8 cellular contexts compared by ENCODE assay signal in the genomic region with DNA sequence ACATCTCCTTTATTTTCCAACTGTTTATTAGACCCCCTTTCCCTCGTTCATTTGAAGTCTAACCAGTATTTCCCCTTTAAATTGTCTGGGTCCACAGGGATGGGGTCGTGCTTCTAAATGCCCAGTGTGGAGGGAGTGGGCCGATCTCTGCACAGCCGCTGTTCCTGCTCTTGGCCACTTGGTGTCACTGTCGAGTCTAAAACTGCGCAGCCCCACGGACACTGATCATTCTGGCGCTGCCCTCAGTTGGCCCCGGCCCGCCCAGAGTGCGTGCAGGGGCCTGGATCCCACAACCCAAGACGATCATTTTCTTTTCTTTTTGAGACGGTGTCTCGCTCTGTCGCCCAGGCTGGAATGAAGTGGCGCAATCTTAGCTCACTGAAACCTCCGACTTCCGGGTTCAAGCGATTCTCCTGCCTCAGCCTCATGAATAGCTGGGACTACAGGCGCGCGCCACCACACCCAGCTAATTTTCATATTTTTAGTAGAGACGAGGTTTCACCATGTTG. TPM values are rescaled to one million over a fixed set of nuclear protein-coding genes. Genes with fewer than 3 reads are reported as not detected.
A peak's percentile ranks its signal among the peaks of the same experiment; 100 is the strongest.
DNase-seq lines count a peak whose midpoint lies in the region; ATAC-seq and TF ChIP-seq lines count a peak whose summit lies in the region.

No MANE protein-coding gene starts in this region.

- H3K4me3 Mint-ChIP-seq in HFFc6 (no peak overlapping the region), activated B cell treated with CpG ODN at 0.5 μM for 24 hours (peak overlapping the region; percentile 44)

- H3K27ac Mint-ChIP-seq in HFFc6 (no peak overlapping the region), activated B cell treated with CpG ODN at 0.5 μM for 24 hours (no peak overlapping the region)

- H3K27me3 Mint-ChIP-seq in HFFc6 (ENCODE audit: insufficient read depth), result peaks cover 18% of the 10 kb centered on the region
- peaks cover 17% of the 10 kb centered on the region for H3K27me3 Mint-ChIP-seq in activated B cell treated with CpG ODN at 0.5 μM for 24 hours

- peak; percentile 93 for TF ChIP-seq CTCF in HFFc6 (IDR thresholded peaks at IDR 0.05)
- no peak for TF ChIP-seq CTCF in activated B cell treated with CpG ODN at 0.5 μM for 24 hours (IDR thresholded peaks at IDR 0.05)

- DNase-seq in DMS53 treated with DMSO at 0.1 percent for 48 hours (lab: John Stamatoyannopoulos, UW; ENCODE audit: unreplicated experiment) (peak; percentile 60), HFFc6 (peak; percentile 44), NCI-H2107 treated with DMSO at 0.1 percent for 48 hours (lab: John Stamatoyannopoulos, UW; ENCODE audit: unreplicated experiment) (peak; percentile 62), activated B cell treated with CpG ODN at 0.5 μM for 24 hours (peak; percentile 38), caudate nucleus (lab: John Stamatoyannopoulos, UW) (peak in 44 of 61 donors; percentile 2 to 50 (median 23)), kidney glomerular epithelial cell (lab: John Stamatoyannopoulos, UW) (peak; percentile 13)
- peak; percentile 40 for DNase-seq in stimulated activated CD4-positive, alpha-beta T cell treated with anti-CD3 and anti-CD28 coated beads, Interleukin-2, amount 100 ng/mL, for 4 hours (ENCODE audit: low read depth)

- POLR2A ChIA-PET in activated B cell treated with CpG ODN at 0.5 μM for 24 hours (lab: Charles Lee), result interaction anchor here (1.6 kb wide), 1 partner anchor 33 kb away, joined by 4 read pairs; no protein-coding TSS in a partner anchor

- H3K36me3 Mint-ChIP-seq in HFFc6 (ENCODE audit: low read depth) (no peaks in the 10 kb centered on the region), activated B cell treated with CpG ODN at 0.5 μM for 24 hours (ENCODE audit: low read depth) (no peaks in the 10 kb centered on the region)

- H3K4me1 Mint-ChIP-seq in HFFc6 (ENCODE audit: low read depth), result peaks cover 6% of the 10 kb centered on the region
- peaks cover 5% of the 10 kb centered on the region for H3K4me1 Mint-ChIP-seq in activated B cell treated with CpG ODN at 0.5 μM for 24 hours

- H3K9me3 Mint-ChIP-seq in HFFc6 (no peaks in the 10 kb centered on the region), activated B cell treated with CpG ODN at 0.5 μM for 24 hours (no peaks in the 10 kb centered on the region)

- intact Hi-C loops in activated B cell treated with CpG ODN at 0.5 μM for 24 hours (cut with micrococcal nuclease), result loop anchor here (1.0 kb wide), 3 partner anchors 33 to 91 kb away; no protein-coding TSS in a partner anchor

- no peak overlapping the region for H3K27ac ChIP-seq in caudate nucleus (ENCODE audit: low read depth, low read length)

- CTCF ChIA-PET in activated B cell treated with CpG ODN at 0.5 μM for 24 hours (lab: Charles Lee), result interaction anchor here (0.7 to 2.0 kb wide), 9 partner anchors 14 to 304 kb away, joined by 3 to 42 read pairs (median 4); no protein-coding TSS in a partner anchor

- ATAC-seq in activated B cell treated with CpG ODN at 0.5 μM for 24 hours (ENCODE audit: low read depth), result peak; percentile 98
- ATAC-seq in GM18498 (IDR thresholded peaks at IDR 0.05; ENCODE audit: unreplicated experiment), result no peak

RNA-seq across cellular contexts. Expression of gene WDR88, which starts 12.0 kb away (rescaled TPM):
- not detected for total RNA-seq in HFFc6 (2021; fragmentation: NEBNext Ultra II Directional; extraction: Animal tissue kit (Norgen Biotek cat#: 25700))
- total RNA-seq in activated B cell treated with CpG ODN at 0.5 μM for 24 hours, result 0.51 TPM in 1 of 2 replicates, not detected in the other

RNA-seq across cellular contexts. Expression of gene LRP3, which starts 50.2 kb away (rescaled TPM):
- 10 to 100 TPM in 2 of 6 experiments, 1 to 10 TPM in 4; 1.9 to 17.7 (median 2.4) TPM for total RNA-seq in HFFc6 (2021; fragmentation: NEBNext Ultra II Directional; extraction: Animal tissue kit (Norgen Biotek cat#: 25700))
- total RNA-seq in activated B cell treated with CpG ODN at 0.5 μM for 24 hours, result not detected in 2 replicates
